Comparison of ENCODE assay signal across 27 cellular contexts in genomic region chr11:30465192-30465591, GRCh38.
"Had no signal": no experiment of that assay in that cellular context is flagged by ENCODE, and none has a peak within 500 bp of the region (broad histone marks: within the 10 kb centered on the region; RNA-seq: fewer than 3 reads in every experiment).

No MANE protein-coding gene starts in this region.

- H3K4me1 ChIP-seq: foreskin keratinocyte, parathyroid adenoma, right lobe of liver, suprapubic skin had no signal

- H3K27ac ChIP-seq: esophagus muscularis mucosa, foreskin keratinocyte, gastroesophageal sphincter, hepatocyte, neural progenitor cell, parathyroid adenoma, right lobe of liver, suprapubic skin, vagina had no signal

- H3K36me3 ChIP-seq: esophagus muscularis mucosa, gastroesophageal sphincter, heart left ventricle, neural progenitor cell, right lobe of liver, suprapubic skin, thyroid gland had no signal

- DNase-seq: dermis blood vessel endothelial cell; effector memory CD4-positive, alpha-beta T cell; foreskin keratinocyte; heart left ventricle; kidney glomerular epithelial cell; left ventricle myocardium superior; mucosa of descending colon; naive thymus-derived CD4-positive, alpha-beta T cell; right lobe of liver; stimulated activated CD4-positive, alpha-beta T cell treated with anti-CD3 and anti-CD28 coated beads, Interleukin-12 subunit alpha, Interleukin-12 subunit beta, amount 100 ng/mL, for 4 hours; stimulated activated CD4-positive, alpha-beta T cell treated with anti-CD3 and anti-CD28 coated beads, Interleukin-1b, Interleukin-23, amount 100 ng/mL, for 48 hours; stimulated activated CD4-positive, alpha-beta T cell treated with anti-CD3 and anti-CD28 coated beads, Interleukin-4, amount 100 ng/mL, for 1 hour; stimulated activated CD8-positive, alpha-beta memory T cell treated with anti-CD3 and anti-CD28 coated beads, Interleukin-4, amount 100 ng/mL, for 48 hours; stimulated activated naive CD4-positive, alpha-beta T cell; stimulated activated naive CD8-positive, alpha-beta T cell treated with anti-CD3 and anti-CD28 coated beads, Interleukin-15, amount 100 ng/mL, for 72 hours; thyroid gland; trophoblast cell had no signal

- ATAC-seq: foreskin keratinocyte; gastroesophageal sphincter; left ventricle myocardium superior; mucosa of descending colon; naive thymus-derived CD4-positive, alpha-beta T cell; right lobe of liver; stimulated activated naive CD8-positive, alpha-beta T cell treated with anti-CD3 and anti-CD28 coated beads, Interleukin-15, amount 100 ng/mL, for 72 hours had no signal

- H3K9me3 ChIP-seq: esophagus muscularis mucosa, gastroesophageal sphincter, heart left ventricle, mucosa of descending colon, right lobe of liver, suprapubic skin, thyroid gland, vagina had no signal

- H3K27me3 ChIP-seq: esophagus muscularis mucosa, foreskin keratinocyte, gastroesophageal sphincter, heart left ventricle, hepatocyte, neural progenitor cell, right lobe of liver, suprapubic skin, thyroid gland, vagina had no signal

- H3K4me3 ChIP-seq: coronary artery, esophagus muscularis mucosa, gastroesophageal sphincter, heart left ventricle, hepatocyte, lung, mucosa of descending colon, neural progenitor cell, right lobe of liver, smooth muscle cell, suprapubic skin, thyroid gland, vagina had no signal
